39 cellular contexts compared by ENCODE assay signal in the genomic region with DNA sequence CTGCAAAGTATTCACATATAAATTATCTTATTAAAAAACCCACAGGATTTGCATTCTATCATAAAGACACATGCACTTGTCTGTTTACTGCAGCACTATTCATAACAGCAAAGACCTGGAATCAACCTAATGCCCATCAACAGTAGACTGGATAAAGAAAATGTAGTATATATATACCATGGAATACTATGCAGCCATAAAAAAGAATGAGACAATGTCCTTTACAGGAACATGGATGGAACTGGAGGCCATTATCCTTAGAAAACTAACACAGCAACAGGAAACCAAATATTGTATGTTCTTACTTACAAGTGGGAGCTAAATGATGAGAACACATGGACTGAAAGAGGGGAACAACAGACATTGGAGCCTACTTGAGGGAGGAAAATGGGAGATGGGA.
"Had no signal": no experiment of that assay in that cellular context is flagged by ENCODE, and none has a peak within 500 bp of the region (broad histone marks: within the 10 kb centered on the region; RNA-seq: fewer than 3 reads in every experiment).

No MANE protein-coding gene starts in this region.

- H3K9me3 ChIP-seq: ascending aorta had no signal

- H3K9me3 Mint-ChIP-seq: activated CD4-positive, alpha-beta T cell treated with anti-CD3 and anti-CD28 coated beads, Interleukin-2, amount 10 ng/mL, durations not matched to agents 24 days and 14 days; activated CD8-positive, alpha-beta T cell treated with anti-CD3 and anti-CD28 coated beads for 36 hours; activated naive CD4-positive, alpha-beta T cell treated with anti-CD3 and anti-CD28 coated beads, Interleukin-2, amount 10 ng/mL, durations not matched to agents 7 days and 5 days; activated naive CD8-positive, alpha-beta T cell treated with anti-CD3 and anti-CD28 coated beads, Interleukin-2, amount 10 ng/mL, durations not matched to agents 7 days and 5 days; activated naive CD8-positive, alpha-beta T cell treated with anti-CD3 and anti-CD28 coated beads, Interleukin-2, amount 50 U/mL, for 24 hours; activated T-helper 1 cell treated with anti-CD3 and anti-CD28 coated beads, Interleukin-12 subunit alpha, Interleukin-12 subunit beta, Interleukin-2, Interleukin-4 antibody, amounts not matched to agents 30 ng/mL and 10 ng/mL and 1 ng/mL, durations not matched to agents 14 hours and 24 hours and 36 hours; activated T-helper 17 cell treated with anti-CD3 and anti-CD28 coated beads, Interleukin-2, amount 50 U/mL, for 72 hours; T-helper 2 cell treated with Interferon-gamma antibody and Interleukin-4, amounts not matched to agents 5 μg/mL and 100 μg/mL, for 36 hours had no signal

- DNase-seq: activated B cell treated with CpG ODN at 0.5 μM for 24 hours; activated CD4-positive, alpha-beta memory T cell treated with anti-CD3 and anti-CD28 coated beads for 36 hours; activated CD4-positive, alpha-beta T cell treated with anti-CD3 and anti-CD28 coated beads for 4 hours; activated CD4-positive, alpha-beta T cell treated with anti-CD3 and anti-CD28 coated beads, Interleukin-2, amount 10 ng/mL, durations not matched to agents 24 days and 14 days; activated CD4-positive, alpha-beta T cell treated with anti-CD3 and anti-CD28 coated beads, Interleukin-2, amount 50 U/mL, for 1 hour; activated CD4-positive, alpha-beta T cell treated with anti-CD3 and anti-CD28 coated beads, Interleukin-2, amount 50 U/mL, for 4 hours; activated CD4-positive, CD25-positive, alpha-beta regulatory T cell treated with anti-CD3 and anti-CD28 coated beads, Interleukin-2, amount 50 U/mL, for 72 hours; activated CD8-positive, alpha-beta memory T cell treated with anti-CD3 and anti-CD28 coated beads, Interleukin-2, amount 50 U/mL, for 4 hours; activated CD8-positive, alpha-beta T cell treated with anti-CD3 and anti-CD28 coated beads for 36 hours; activated effector memory CD4-positive, alpha-beta T cell treated with anti-CD3 and anti-CD28 coated beads, Interleukin-2, amount 50 U/mL, for 16 hours; activated gamma-delta T cell treated with Interleukin-2 at 50 U/mL for 16 hours; activated naive CD4-positive, alpha-beta T cell; activated naive CD4-positive, alpha-beta T cell treated with anti-CD3 and anti-CD28 coated beads, Interleukin-2, amount 10 ng/mL, durations not matched to agents 7 days and 5 days; activated naive CD8-positive, alpha-beta T cell treated with anti-CD3 and anti-CD28 coated beads, Interleukin-2, amount 10 ng/mL, durations not matched to agents 7 days and 5 days; activated naive CD8-positive, alpha-beta T cell treated with anti-CD3 and anti-CD28 coated beads, Interleukin-2, amount 50 U/mL, for 24 hours; activated T-cell treated with anti-CD3 and anti-CD28 coated beads for 4 hours; activated T-cell treated with anti-CD3 and anti-CD28 coated beads, Interleukin-2, amount 50 U/mL, for 1 hour; activated T-cell treated with anti-CD3 and anti-CD28 coated beads, Interleukin-2, amount 50 U/mL, for 4 hours; activated T-cell treated with anti-CD3 and anti-CD28 coated beads, Interleukin-2, amount 50 U/mL, for 72 hours; amygdala; anterior cingulate cortex; caudate nucleus; cerebellar nuclear complex; T-helper 1 cell; T-helper 2 cell; T-helper 9 cell had no signal

- FAIRE-seq: bronchial epithelial cell, TTC549 had no signal

- H3K4me3 Mint-ChIP-seq: activated B cell treated with CpG ODN at 0.5 μM for 24 hours; activated CD4-positive, alpha-beta memory T cell treated with anti-CD3 and anti-CD28 coated beads for 36 hours; activated CD4-positive, alpha-beta T cell treated with anti-CD3 and anti-CD28 coated beads, Interleukin-2, amount 10 ng/mL, durations not matched to agents 24 days and 14 days; activated CD8-positive, alpha-beta T cell treated with anti-CD3 and anti-CD28 coated beads for 36 hours; activated naive CD4-positive, alpha-beta T cell treated with anti-CD3 and anti-CD28 coated beads, Interleukin-2, amount 10 ng/mL, durations not matched to agents 7 days and 5 days; activated naive CD4-positive, alpha-beta T cell treated with anti-CD3 and anti-CD28 coated beads, Interleukin-2, amount 50 U/mL, for 24 hours; activated naive CD8-positive, alpha-beta T cell; activated naive CD8-positive, alpha-beta T cell treated with anti-CD3 and anti-CD28 coated beads, Interleukin-2, amount 10 ng/mL, durations not matched to agents 7 days and 5 days; activated naive CD8-positive, alpha-beta T cell treated with anti-CD3 and anti-CD28 coated beads, Interleukin-2, amount 50 U/mL, for 24 hours; activated T-cell treated with anti-CD3 and anti-CD28 coated beads, Interleukin-2, amount 50 U/mL, for 4 hours; activated T-cell treated with anti-CD3 and anti-CD28 coated beads, Interleukin-2, amount 50 U/mL, for 72 hours; activated T-helper 1 cell treated with anti-CD3 and anti-CD28 coated beads, Interleukin-12 subunit alpha, Interleukin-12 subunit beta, Interleukin-2, Interleukin-4 antibody, amounts not matched to agents 30 ng/mL and 10 ng/mL and 1 ng/mL, durations not matched to agents 14 hours and 24 hours and 36 hours; activated T-helper 17 cell treated with anti-CD3 and anti-CD28 coated beads, Interleukin-2, amount 50 U/mL, for 72 hours; brain; central memory CD8-positive, alpha-beta T cell; T-helper 1 cell treated with Interleukin-12 subunit alpha and Interleukin-12 subunit beta and Interleukin-4 antibody, amounts not matched to agents 30 μg/mL and 1 μg/mL, for 36 hours; T-helper 2 cell treated with Interferon-gamma antibody and Interleukin-4, amounts not matched to agents 5 μg/mL and 100 μg/mL, for 36 hours had no signal

- H3K27me3 ChIP-seq: ascending aorta, cardiac muscle cell had no signal

- ATAC-seq: activated CD8-positive, alpha-beta T cell treated with anti-CD3 and anti-CD28 coated beads for 36 hours; activated naive CD8-positive, alpha-beta T cell treated with anti-CD3 and anti-CD28 coated beads, Interleukin-2, amount 50 U/mL, for 24 hours; activated T-cell treated with anti-CD3 and anti-CD28 coated beads, Interleukin-2, amount 50 U/mL, for 4 hours; activated T-cell treated with anti-CD3 and anti-CD28 coated beads, Interleukin-2, amount 50 U/mL, for 72 hours; activated T-helper 17 cell treated with anti-CD3 and anti-CD28 coated beads, Interleukin-2, amount 50 U/mL, for 72 hours had no signal

- H3K4me1 ChIP-seq: ascending aorta had no signal

- H3K27ac ChIP-seq: ascending aorta, cardiac muscle cell, VCaP had no signal

- H3K27ac Mint-ChIP-seq: activated B cell treated with CpG ODN at 0.5 μM for 24 hours; activated CD4-positive, alpha-beta T cell treated with anti-CD3 and anti-CD28 coated beads, Interleukin-2, amount 10 ng/mL, durations not matched to agents 24 days and 14 days; activated CD8-positive, alpha-beta T cell treated with anti-CD3 and anti-CD28 coated beads for 36 hours; activated naive CD4-positive, alpha-beta T cell treated with anti-CD3 and anti-CD28 coated beads, Interleukin-2, amount 10 ng/mL, durations not matched to agents 7 days and 5 days; activated naive CD4-positive, alpha-beta T cell treated with anti-CD3 and anti-CD28 coated beads, Interleukin-2, amount 50 U/mL, for 24 hours; activated naive CD8-positive, alpha-beta T cell; activated naive CD8-positive, alpha-beta T cell treated with anti-CD3 and anti-CD28 coated beads, Interleukin-2, amount 10 ng/mL, durations not matched to agents 7 days and 5 days; activated naive CD8-positive, alpha-beta T cell treated with anti-CD3 and anti-CD28 coated beads, Interleukin-2, amount 50 U/mL, for 24 hours; activated T-cell treated with anti-CD3 and anti-CD28 coated beads, Interleukin-2, amount 50 U/mL, for 72 hours; activated T-helper 1 cell treated with anti-CD3 and anti-CD28 coated beads, Interleukin-12 subunit alpha, Interleukin-12 subunit beta, Interleukin-2, Interleukin-4 antibody, amounts not matched to agents 30 ng/mL and 10 ng/mL and 1 ng/mL, durations not matched to agents 14 hours and 24 hours and 36 hours; activated T-helper 17 cell treated with anti-CD3 and anti-CD28 coated beads, Interleukin-2, amount 50 U/mL, for 72 hours; brain; T-helper 1 cell treated with Interleukin-12 subunit alpha and Interleukin-12 subunit beta and Interleukin-4 antibody, amounts not matched to agents 30 μg/mL and 1 μg/mL, for 36 hours; T-helper 2 cell treated with Interferon-gamma antibody and Interleukin-4, amounts not matched to agents 5 μg/mL and 100 μg/mL, for 36 hours had no signal

- H3K36me3 ChIP-seq: ascending aorta, cardiac muscle cell had no signal

- H3K4me3 ChIP-seq: ascending aorta, cardiac muscle cell had no signal

- H3K27me3 Mint-ChIP-seq: activated CD4-positive, alpha-beta memory T cell treated with anti-CD3 and anti-CD28 coated beads for 36 hours; activated CD8-positive, alpha-beta T cell treated with anti-CD3 and anti-CD28 coated beads for 36 hours; activated naive CD4-positive, alpha-beta T cell treated with anti-CD3 and anti-CD28 coated beads, Interleukin-2, amount 50 U/mL, for 24 hours; activated naive CD8-positive, alpha-beta T cell; activated naive CD8-positive, alpha-beta T cell treated with anti-CD3 and anti-CD28 coated beads, Interleukin-2, amount 50 U/mL, for 24 hours; activated T-helper 17 cell treated with anti-CD3 and anti-CD28 coated beads, Interleukin-2, amount 50 U/mL, for 72 hours; brain; central memory CD8-positive, alpha-beta T cell had no signal
